ENCODE assay signal across 11 cellular contexts in the genomic region with DNA sequence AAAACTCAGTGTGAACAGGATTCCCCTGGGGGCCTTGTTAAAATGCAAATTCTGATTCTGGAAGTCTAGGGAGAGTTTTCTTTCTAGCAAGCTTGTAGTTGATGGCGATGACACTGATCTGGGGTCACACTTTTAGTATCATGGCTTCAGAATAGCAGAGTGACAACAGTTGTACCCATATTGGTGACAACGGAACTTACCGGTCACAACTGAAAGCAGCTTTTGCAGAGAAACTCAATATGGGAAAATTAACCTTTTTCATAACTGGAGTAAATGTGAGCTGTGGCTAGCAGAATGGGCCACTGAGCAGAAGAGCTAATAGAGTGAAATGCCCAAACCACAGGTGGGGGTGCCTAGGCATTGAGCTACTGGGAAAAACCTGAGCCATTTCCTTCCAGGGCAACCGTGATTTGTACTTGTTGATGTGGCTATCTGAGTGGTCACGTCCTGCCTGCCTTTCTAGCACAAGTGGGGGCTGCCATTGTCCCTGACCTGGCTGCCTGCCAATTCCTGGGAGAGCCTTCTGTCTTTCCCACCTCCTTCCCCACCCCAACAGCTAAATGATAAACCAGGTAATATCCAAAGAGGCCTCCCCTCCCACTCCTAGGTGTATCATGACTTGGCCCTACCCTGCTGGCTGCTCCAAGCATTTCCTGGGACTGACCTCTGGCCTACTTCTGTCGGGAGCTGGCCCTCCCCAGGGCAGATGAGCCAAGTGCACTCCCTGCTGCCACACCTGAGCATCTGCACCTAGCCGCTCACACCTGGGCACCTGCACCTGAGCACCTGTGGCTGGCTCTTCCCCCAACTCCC. TPM values are rescaled to one million over a fixed set of nuclear protein-coding genes. Genes with fewer than 3 reads are reported as not detected.
DNase-seq lines count a peak whose midpoint lies in the region; ATAC-seq and TF ChIP-seq lines count a peak whose summit lies in the region.
"Had no signal": no experiment of that assay in that cellular context is flagged by ENCODE, and none has a peak within 500 bp of the region (broad histone marks: within the 10 kb centered on the region; RNA-seq: fewer than 3 reads in every experiment).

No MANE protein-coding gene starts in this region.

- no peaks in the 10 kb centered on the region for H3K79me2 ChIP-seq in osteoblast (ENCODE audit: insufficient read depth, low read length)

- TF ChIP-seq CTCF in osteoblast (IDR thresholded peaks at IDR 0.05; ENCODE audit: extremely low read depth, low read depth, low read length) = no peak

- DNase-seq in NCI-H2171 treated with DMSO at 0.1 percent for 48 hours (lab: John Stamatoyannopoulos, UW) = peak; percentile 28
- DNase-seq in NCI-H2171 (lab: John Stamatoyannopoulos, UW) = no peak
- DNase-seq in NCI-H748 treated with DMSO at 0.1 percent for 48 hours (lab: John Stamatoyannopoulos, UW) = peak; percentile 13
- peak; percentile 25 for DNase-seq in osteoblast (ENCODE audit: insufficient read length, low spot score, missing footprints)
- DNase-seq in H4 (ENCODE audit: low spot score) = no peak
- no peak for DNase-seq in NCI-H1930 (lab: John Stamatoyannopoulos, UW)
- DNase-seq: effector memory CD4-positive, alpha-beta T cell; KBM-7 had no signal

- no peaks in the 10 kb centered on the region for H3K36me3 ChIP-seq in osteoblast (ENCODE audit: insufficient read depth, low read length)

- ATAC-seq in HG02763 (IDR thresholded peaks at IDR 0.05; ENCODE audit: unreplicated experiment) (peak; percentile 49), SK-N-SH treated with all-trans-retinoic acid at 6 μM for 48 hours (no peak)
- ATAC-seq: A549 had no signal

- no peak overlapping the region for H2AFZ ChIP-seq in osteoblast (ENCODE audit: low read length)

- no peaks in the 10 kb centered on the region for H3K4me1 ChIP-seq in osteoblast (ENCODE audit: insufficient read depth, low read length)
- H3K4me1 ChIP-seq: A549 had no signal

- H3K4me2 ChIP-seq in osteoblast (ENCODE audit: insufficient read depth, low read length) = no peak overlapping the region
- H3K4me2 ChIP-seq: A549 had no signal

- no peak overlapping the region for H3K27ac ChIP-seq in osteoblast (ENCODE audit: low read depth, low read length)
- H3K27ac ChIP-seq: A549 had no signal

- H3K27me3 ChIP-seq in osteoblast (ENCODE audit: insufficient read depth, low read length) = no peaks in the 10 kb centered on the region

- H3K4me3 ChIP-seq in osteoblast (ENCODE audit: insufficient read depth, low read length) = no peak overlapping the region
- H3K4me3 ChIP-seq: A549 had no signal

- peaks cover 2% of the 10 kb centered on the region for H3K9me3 ChIP-seq in osteoblast (ENCODE audit: low read depth, low read length)
- H3K9me3 ChIP-seq: A549 had no signal

- no peaks in the 10 kb centered on the region for H4K20me1 ChIP-seq in osteoblast (ENCODE audit: insufficient read depth, low read length)

TF ChIP-seq in SK-N-SH treated with all-trans-retinoic acid at 6 μM for 48 hours, 23 proteins besides CTCF, POLR2A, EP300 and RAD21:
- no peak for TF ChIP-seq ZNF565 (CRISPR knock-in tag; conservative IDR thresholded peaks at IDR 0.05; ENCODE audit: low read depth)
- TF ChIP-seq TOX (CRISPR knock-in tag; IDR thresholded peaks at IDR 0.05; ENCODE audit: borderline replicate concordance) = no peak
- no peak for TF ChIP-seq GLIS3 (CRISPR knock-in tag; IDR thresholded peaks at IDR 0.05)
- TF ChIP-seq ZNF70 (CRISPR knock-in tag; IDR thresholded peaks at IDR 0.05) = no peak
- TF ChIP-seq ARNTL (CRISPR knock-in tag; IDR thresholded peaks at IDR 0.05; ENCODE audit: borderline replicate concordance, low read depth) = no peak
- TF ChIP-seq, protein P1, sequence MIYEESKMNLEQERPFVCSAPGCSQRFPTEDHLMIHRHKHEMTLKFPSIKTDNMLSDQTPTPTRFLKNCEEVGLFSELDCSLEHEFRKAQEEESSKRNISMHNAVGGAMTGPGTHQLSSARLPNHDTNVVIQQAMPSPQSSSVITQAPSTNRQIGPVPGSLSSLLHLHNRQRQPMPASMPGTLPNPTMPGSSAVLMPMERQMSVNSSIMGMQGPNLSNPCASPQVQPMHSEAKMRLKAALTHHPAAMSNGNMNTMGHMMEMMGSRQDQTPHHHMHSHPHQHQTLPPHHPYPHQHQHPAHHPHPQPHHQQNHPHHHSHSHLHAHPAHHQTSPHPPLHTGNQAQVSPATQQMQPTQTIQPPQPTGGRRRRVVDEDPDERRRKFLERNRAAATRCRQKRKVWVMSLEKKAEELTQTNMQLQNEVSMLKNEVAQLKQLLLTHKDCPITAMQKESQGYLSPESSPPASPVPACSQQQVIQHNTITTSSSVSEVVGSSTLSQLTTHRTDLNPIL (CRISPR knock-in tag; IDR thresholded peaks at IDR 0.05; ENCODE audit: low read depth) = no peak
- TF ChIP-seq ESRRG (CRISPR knock-in tag; IDR thresholded peaks at IDR 0.05) = no peak
- TF ChIP-seq RARB (CRISPR knock-in tag; IDR thresholded peaks at IDR 0.05) = no peak
- TF ChIP-seq, protein P2, sequence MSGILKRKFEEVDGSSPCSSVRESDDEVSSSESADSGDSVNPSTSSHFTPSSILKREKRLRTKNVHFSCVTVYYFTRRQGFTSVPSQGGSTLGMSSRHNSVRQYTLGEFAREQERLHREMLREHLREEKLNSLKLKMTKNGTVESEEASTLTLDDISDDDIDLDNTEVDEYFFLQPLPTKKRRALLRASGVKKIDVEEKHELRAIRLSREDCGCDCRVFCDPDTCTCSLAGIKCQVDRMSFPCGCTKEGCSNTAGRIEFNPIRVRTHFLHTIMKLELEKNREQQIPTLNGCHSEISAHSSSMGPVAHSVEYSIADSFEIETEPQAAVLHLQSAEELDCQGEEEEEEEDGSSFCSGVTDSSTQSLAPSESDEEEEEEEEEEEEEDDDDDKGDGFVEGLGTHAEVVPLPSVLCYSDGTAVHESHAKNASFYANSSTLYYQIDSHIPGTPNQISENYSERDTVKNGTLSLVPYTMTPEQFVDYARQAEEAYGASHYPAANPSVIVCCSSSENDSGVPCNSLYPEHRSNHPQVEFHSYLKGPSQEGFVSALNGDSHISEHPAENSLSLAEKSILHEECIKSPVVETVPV (CRISPR knock-in tag; IDR thresholded peaks at IDR 0.05) = no peak
- TF ChIP-seq, protein P3, sequence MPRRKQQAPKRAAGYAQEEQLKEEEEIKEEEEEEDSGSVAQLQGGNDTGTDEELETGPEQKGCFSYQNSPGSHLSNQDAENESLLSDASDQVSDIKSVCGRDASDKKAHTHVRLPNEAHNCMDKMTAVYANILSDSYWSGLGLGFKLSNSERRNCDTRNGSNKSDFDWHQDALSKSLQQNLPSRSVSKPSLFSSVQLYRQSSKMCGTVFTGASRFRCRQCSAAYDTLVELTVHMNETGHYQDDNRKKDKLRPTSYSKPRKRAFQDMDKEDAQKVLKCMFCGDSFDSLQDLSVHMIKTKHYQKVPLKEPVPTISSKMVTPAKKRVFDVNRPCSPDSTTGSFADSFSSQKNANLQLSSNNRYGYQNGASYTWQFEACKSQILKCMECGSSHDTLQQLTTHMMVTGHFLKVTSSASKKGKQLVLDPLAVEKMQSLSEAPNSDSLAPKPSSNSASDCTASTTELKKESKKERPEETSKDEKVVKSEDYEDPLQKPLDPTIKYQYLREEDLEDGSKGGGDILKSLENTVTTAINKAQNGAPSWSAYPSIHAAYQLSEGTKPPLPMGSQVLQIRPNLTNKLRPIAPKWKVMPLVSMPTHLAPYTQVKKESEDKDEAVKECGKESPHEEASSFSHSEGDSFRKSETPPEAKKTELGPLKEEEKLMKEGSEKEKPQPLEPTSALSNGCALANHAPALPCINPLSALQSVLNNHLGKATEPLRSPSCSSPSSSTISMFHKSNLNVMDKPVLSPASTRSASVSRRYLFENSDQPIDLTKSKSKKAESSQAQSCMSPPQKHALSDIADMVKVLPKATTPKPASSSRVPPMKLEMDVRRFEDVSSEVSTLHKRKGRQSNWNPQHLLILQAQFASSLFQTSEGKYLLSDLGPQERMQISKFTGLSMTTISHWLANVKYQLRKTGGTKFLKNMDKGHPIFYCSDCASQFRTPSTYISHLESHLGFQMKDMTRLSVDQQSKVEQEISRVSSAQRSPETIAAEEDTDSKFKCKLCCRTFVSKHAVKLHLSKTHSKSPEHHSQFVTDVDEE (CRISPR knock-in tag; IDR thresholded peaks at IDR 0.05) = no peak

RNA-seq across cellular contexts. Expression of a gene that starts 1.7 kb away (rescaled TPM):
- not detected in 2 replicates for total RNA-seq in osteoblast
- total RNA-seq in H4 (2014; rRNA removed; shearing (Covaris generic)) = not detected in 2 replicates

Comparison
In these comparisons a context has a peak if more than half of its experiments do, and no peak if none do; other contexts are left out.
1. DNase-seq: peak in NCI-H2171 treated with DMSO at 0.1 percent for 48 hours (single experiment), NCI-H748 treated with DMSO at 0.1 percent for 48 hours (single experiment) and osteoblast (single experiment); none in NCI-H2171 (single experiment), H4 (single experiment) and NCI-H1930 (0 of 2).